In genomic region chr22:40637181-40638150, GRCh38 we compare ENCODE assay signal across 1 cellular context.
TF ChIP-seq lines count a peak whose summit lies in the region.

No MANE protein-coding gene starts in this region.

TF ChIP-seq in HepG2, 621 proteins besides CTCF, POLR2A, EP300 and RAD21 (continued from another document):
- TF ChIP-seq MLX (CRISPR knock-in tag; IDR thresholded peaks at IDR 0.05) (no peak), ZNF136 (CRISPR knock-in tag; IDR thresholded peaks at IDR 0.05; ENCODE audit: low read depth) (no peak), REXO4 (CRISPR knock-in tag; IDR thresholded peaks at IDR 0.05; ENCODE audit: borderline replicate concordance) (no peak), NPAS2 (CRISPR knock-in tag; IDR thresholded peaks at IDR 0.05; ENCODE audit: borderline replicate concordance) (no peak), TEAD2 (CRISPR knock-in tag; IDR thresholded peaks at IDR 0.05) (no peak), FOXO4 (CRISPR knock-in tag; conservative IDR thresholded peaks at IDR 0.05) (0 out of 2 replicates have a peak, but pooled peaks have one; percentile 76), SKI (IDR thresholded peaks at IDR 0.05; ENCODE audit: partially characterized antibody) (no peak), HNRNPL (IDR thresholded peaks at IDR 0.05; ENCODE audit: low read depth, low read length) (0 out of 2 replicates have a peak, but pooled peaks have one; percentile 11), ZNF513 (CRISPR knock-in tag; conservative IDR thresholded peaks at IDR 0.05) (no peak), ZNF264 (CRISPR knock-in tag; IDR thresholded peaks at IDR 0.05) (no peak), ZNF605 (CRISPR knock-in tag; IDR thresholded peaks at IDR 0.05) (no peak), ZFP37 (CRISPR knock-in tag; IDR thresholded peaks at IDR 0.05; ENCODE audit: borderline replicate concordance) (no peak), ZNF768 (CRISPR knock-in tag; IDR thresholded peaks at IDR 0.05) (peak; percentile 40; the same call in 1 of the 2 replicates), ZNF780A (CRISPR knock-in tag; IDR thresholded peaks at IDR 0.05) (no peak)
